35 cellular contexts compared by ENCODE assay signal in the genomic region with DNA sequence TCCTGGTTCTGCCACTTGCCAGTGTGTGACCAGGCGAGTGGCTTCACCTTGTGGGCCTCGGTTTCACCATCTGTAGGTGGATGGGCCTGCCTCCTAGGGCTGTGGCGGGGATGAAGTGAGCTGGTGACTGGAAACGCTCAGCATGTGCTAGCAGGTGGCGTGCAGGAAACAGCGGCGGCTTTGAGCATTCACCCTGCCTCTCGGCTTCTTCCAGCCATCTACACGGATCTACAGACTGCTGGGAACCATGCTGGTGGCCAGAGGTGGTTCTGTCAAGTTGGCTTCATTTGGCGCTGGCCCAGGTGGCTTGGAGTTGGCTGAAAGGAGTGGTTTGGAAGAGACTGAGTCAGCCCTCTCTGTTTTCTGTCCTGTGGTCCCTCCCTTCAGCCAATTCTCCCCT.
"Had no signal": no experiment of that assay in that cellular context is flagged by ENCODE, and none has a peak within 500 bp of the region (broad histone marks: within the 10 kb centered on the region; RNA-seq: fewer than 3 reads in every experiment).

No MANE protein-coding gene starts in this region.

- H3K9me3 Mint-ChIP-seq: activated B cell treated with CpG ODN at 0.5 μM for 24 hours; activated CD4-positive, alpha-beta memory T cell treated with anti-CD3 and anti-CD28 coated beads for 36 hours; activated naive CD8-positive, alpha-beta T cell treated with anti-CD3 and anti-CD28 coated beads for 36 hours; activated T-cell treated with anti-CD3 and anti-CD28 coated beads, Interleukin-2, amount 50 U/mL, for 72 hours; activated T-helper 17 cell treated with anti-CD3 and anti-CD28 coated beads, Interleukin-2, amount 50 U/mL, for 72 hours had no signal

- H2AFZ ChIP-seq: PC-9 had no signal

- ATAC-seq: activated T-cell treated with anti-CD3 and anti-CD28 coated beads, Interleukin-2, amount 50 U/mL, for 72 hours; activated T-helper 17 cell treated with anti-CD3 and anti-CD28 coated beads, Interleukin-2, amount 50 U/mL, for 72 hours had no signal

- DNase-seq: activated B cell treated with CpG ODN at 0.5 μM for 24 hours; activated CD4-positive, alpha-beta memory T cell treated with anti-CD3 and anti-CD28 coated beads for 36 hours; activated CD4-positive, alpha-beta T cell treated with anti-CD3 and anti-CD28 coated beads for 4 hours; activated CD4-positive, alpha-beta T cell treated with anti-CD3 and anti-CD28 coated beads, Interleukin-2, amount 50 U/mL, for 1 hour; activated CD4-positive, CD25-positive, alpha-beta regulatory T cell treated with anti-CD3 and anti-CD28 coated beads, Interleukin-2, amount 50 U/mL, for 72 hours; activated CD8-positive, alpha-beta memory T cell treated with anti-CD3 and anti-CD28 coated beads, Interleukin-2, amount 50 U/mL, for 4 hours; activated effector memory CD4-positive, alpha-beta T cell treated with anti-CD3 and anti-CD28 coated beads, Interleukin-2, amount 50 U/mL, for 16 hours; activated naive CD4-positive, alpha-beta T cell; activated naive CD4-positive, alpha-beta T cell treated with anti-CD3 and anti-CD28 coated beads, Interleukin-2, amount 50 U/mL, for 16 hours; activated naive CD8-positive, alpha-beta T cell treated with anti-CD3 and anti-CD28 coated beads for 36 hours; activated T-cell treated with anti-CD3 and anti-CD28 coated beads for 4 hours; activated T-cell treated with anti-CD3 and anti-CD28 coated beads, Interleukin-2, amount 50 U/mL, for 72 hours; amniotic stem cell; aorta; Karpas-422; NCI-H1105; NCI-H1417 treated with DMSO at 0.1 percent for 48 hours; NCI-H187 treated with DMSO at 0.1 percent for 48 hours; NCI-H2081; NCI-H2171 treated with DMSO at 0.1 percent for 48 hours; NCI-H2227 treated with DMSO at 0.1 percent for 48 hours; NCI-H446; NCI-H510A treated with DMSO at 0.1 percent for 48 hours; NCI-H526 treated with DMSO at 0.1 percent for 48 hours; NCI-H774; PC-9; SW 1271; T-helper 1 cell; T-helper 2 cell; T-helper 9 cell had no signal

- H3K4me2 ChIP-seq: PC-9 had no signal

- H3K27me3 Mint-ChIP-seq: activated B cell treated with CpG ODN at 0.5 μM for 24 hours; activated CD4-positive, alpha-beta memory T cell treated with anti-CD3 and anti-CD28 coated beads for 36 hours; activated naive CD8-positive, alpha-beta T cell treated with anti-CD3 and anti-CD28 coated beads for 36 hours; activated T-helper 17 cell treated with anti-CD3 and anti-CD28 coated beads, Interleukin-2, amount 50 U/mL, for 72 hours had no signal

- H3K27ac Mint-ChIP-seq: activated B cell treated with CpG ODN at 0.5 μM for 24 hours; activated CD4-positive, alpha-beta memory T cell treated with anti-CD3 and anti-CD28 coated beads for 36 hours; activated naive CD8-positive, alpha-beta T cell treated with anti-CD3 and anti-CD28 coated beads for 36 hours; activated T-cell treated with anti-CD3 and anti-CD28 coated beads, Interleukin-2, amount 50 U/mL, for 72 hours; activated T-helper 17 cell treated with anti-CD3 and anti-CD28 coated beads, Interleukin-2, amount 50 U/mL, for 72 hours had no signal

- H3K27ac ChIP-seq: cardiac muscle cell, PC-9, RWPE1, VCaP had no signal

- H3K4me1 Mint-ChIP-seq: activated B cell treated with CpG ODN at 0.5 μM for 24 hours; activated naive CD8-positive, alpha-beta T cell treated with anti-CD3 and anti-CD28 coated beads for 36 hours had no signal

- H3K4me3 ChIP-seq: cardiac muscle cell, PC-9 had no signal

- H3K27me3 ChIP-seq: cardiac muscle cell had no signal

- FAIRE-seq: RCC 7860 had no signal

- H3K4me3 Mint-ChIP-seq: activated B cell treated with CpG ODN at 0.5 μM for 24 hours; activated CD4-positive, alpha-beta memory T cell treated with anti-CD3 and anti-CD28 coated beads for 36 hours; activated naive CD8-positive, alpha-beta T cell treated with anti-CD3 and anti-CD28 coated beads for 36 hours; activated T-cell treated with anti-CD3 and anti-CD28 coated beads, Interleukin-2, amount 50 U/mL, for 72 hours; activated T-helper 17 cell treated with anti-CD3 and anti-CD28 coated beads, Interleukin-2, amount 50 U/mL, for 72 hours had no signal
